In the genomic region with DNA sequence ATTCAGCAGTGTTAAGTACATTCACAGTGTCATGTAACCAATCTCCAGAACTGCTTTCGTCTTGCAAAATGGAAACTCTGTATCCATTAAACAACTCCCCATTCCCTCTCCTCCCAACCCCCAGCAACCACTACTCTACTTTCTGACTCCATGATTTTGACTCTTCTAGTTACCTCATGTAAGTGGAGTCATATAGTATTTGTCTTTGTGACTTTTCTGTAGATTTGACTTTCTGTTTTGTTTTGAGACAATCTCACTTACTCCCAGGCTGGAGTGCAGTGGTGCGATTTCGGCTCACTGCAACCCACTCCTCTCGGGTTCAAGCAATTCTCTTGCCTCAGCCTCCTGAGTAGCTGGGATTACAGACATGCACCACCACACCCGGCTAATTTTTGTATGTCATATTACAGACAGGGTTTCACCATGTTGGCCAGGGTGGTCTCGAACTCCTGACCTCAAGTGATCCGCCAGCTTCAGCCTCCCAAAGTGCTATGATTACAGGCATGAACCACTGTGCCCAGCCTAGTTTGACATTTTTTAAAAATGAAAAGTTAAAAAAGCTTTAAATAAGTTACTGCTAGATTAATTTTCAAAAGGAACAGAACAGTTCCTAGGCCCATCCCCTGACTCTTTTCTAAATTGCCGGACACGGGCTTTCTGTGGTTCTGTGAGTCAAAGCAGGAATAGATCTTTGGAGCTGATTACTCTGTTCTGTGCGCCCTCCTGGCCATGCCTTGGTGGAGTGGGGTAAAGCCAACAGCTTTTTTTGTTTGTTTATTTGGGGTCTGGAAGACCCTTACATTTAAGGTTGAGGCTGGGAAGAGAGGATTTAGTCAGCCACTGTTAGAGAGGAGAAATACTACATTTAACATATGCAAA, we compare ENCODE assay signal across 35 cellular contexts.
"Had no signal": no experiment of that assay in that cellular context is flagged by ENCODE, and none has a peak within 500 bp of the region (broad histone marks: within the 10 kb centered on the region; RNA-seq: fewer than 3 reads in every experiment).

No MANE protein-coding gene starts in this region.

- ATAC-seq: activated CD4-positive, CD25-positive, alpha-beta regulatory T cell treated with anti-CD3 and anti-CD28 coated beads, Interleukin-2, amount 50 U/mL, for 24 hours; activated CD8-positive, alpha-beta memory T cell treated with anti-CD3 and anti-CD28 coated beads, Interleukin-2, amount 10 ng/mL, durations not matched to agents 7 days and 5 days; activated CD8-positive, alpha-beta T cell treated with anti-CD3 and anti-CD28 coated beads, Interleukin-2, amount 10 ng/mL, durations not matched to agents 7 days and 5 days; body of pancreas; gastrocnemius medialis; left colon; sciatic nerve; stimulated activated memory B cell treated with anti-CD40 and anti-IgM and Interleukin-4, amounts not matched to agents 10 μg/mL and 1 μg/mL and 100 μg/mL, for 72 hours had no signal

- H3K36me3 Mint-ChIP-seq: activated CD8-positive, alpha-beta memory T cell treated with anti-CD3 and anti-CD28 coated beads, Interleukin-2, amount 10 ng/mL, durations not matched to agents 7 days and 5 days had no signal

- DNase-seq: activated CD8-positive, alpha-beta memory T cell treated with anti-CD3 and anti-CD28 coated beads, Interleukin-2, amount 10 ng/mL, durations not matched to agents 7 days and 5 days; activated CD8-positive, alpha-beta T cell treated with anti-CD3 and anti-CD28 coated beads, Interleukin-2, amount 10 ng/mL, durations not matched to agents 7 days and 5 days; activated effector memory CD4-positive, alpha-beta T cell treated with Interleukin-2 at 50 U/mL for 16 hours; activated naive CD4-positive, alpha-beta T cell treated with Interleukin-2 at 50 U/mL for 16 hours; activated T-cell treated with anti-CD3 and anti-CD28 coated beads, Interleukin-2, amount 50 U/mL, for 48 hours; aorta; body of pancreas; cerebellar nuclear complex; colonic mucosa; effector CD8-positive, alpha-beta T cell; erythroblast; gastrocnemius medialis; glutamatergic neuron; kidney; left colon; mammary epithelial cell; ovary; retina; stimulated activated CD4-positive, alpha-beta T cell treated with anti-CD3 and anti-CD28 coated beads, Interleukin-4, amount 100 ng/mL, for 24 hours; stomach; T1000; thyroid gland; upper lobe of left lung; WERI-Rb-1 had no signal

- H3K4me3 Mint-ChIP-seq: activated CD8-positive, alpha-beta memory T cell treated with anti-CD3 and anti-CD28 coated beads, Interleukin-2, amount 10 ng/mL, durations not matched to agents 7 days and 5 days; activated CD8-positive, alpha-beta T cell treated with anti-CD3 and anti-CD28 coated beads, Interleukin-2, amount 10 ng/mL, durations not matched to agents 7 days and 5 days; activated naive CD8-positive, alpha-beta T cell; nephron; stimulated activated memory B cell treated with anti-CD40 and anti-IgM and Interleukin-4, amounts not matched to agents 10 μg/mL and 1 μg/mL and 100 μg/mL, for 72 hours; T-helper 1 cell treated with Interleukin-12 subunit alpha and Interleukin-12 subunit beta and Interleukin-4 antibody, amounts not matched to agents 30 μg/mL and 1 μg/mL, for 36 hours had no signal

- H3K9me3 ChIP-seq: body of pancreas, colonic mucosa, gastrocnemius medialis, neutrophil, ovary, prostate gland, stomach, thyroid gland, upper lobe of left lung, vagina had no signal

- H3K9me3 Mint-ChIP-seq: nephron; stimulated activated memory B cell treated with anti-CD40 and anti-IgM and Interleukin-4, amounts not matched to agents 10 μg/mL and 1 μg/mL and 100 μg/mL, for 72 hours; T-helper 1 cell treated with Interleukin-12 subunit alpha and Interleukin-12 subunit beta and Interleukin-4 antibody, amounts not matched to agents 30 μg/mL and 1 μg/mL, for 36 hours had no signal

- H3K36me3 ChIP-seq: colonic mucosa, gastrocnemius medialis, neutrophil, ovary, prostate gland, vagina, WERI-Rb-1 had no signal

- H3K27me3 Mint-ChIP-seq: stimulated activated memory B cell treated with anti-CD40 and anti-IgM and Interleukin-4, amounts not matched to agents 10 μg/mL and 1 μg/mL and 100 μg/mL, for 72 hours had no signal

- H3K27me3 ChIP-seq: body of pancreas, colonic mucosa, gastrocnemius medialis, hepatocyte, ovary, stomach, thyroid gland, upper lobe of left lung, vagina had no signal

- H3K4me3 ChIP-seq: body of pancreas, colonic mucosa, gastrocnemius medialis, hepatocyte, ovary, prostate gland, skin epidermis, stomach, thyroid gland, upper lobe of left lung, vagina had no signal

- H3K4me1 Mint-ChIP-seq: stimulated activated memory B cell treated with anti-CD40 and anti-IgM and Interleukin-4, amounts not matched to agents 10 μg/mL and 1 μg/mL and 100 μg/mL, for 72 hours had no signal

- H3K27ac Mint-ChIP-seq: activated CD8-positive, alpha-beta memory T cell treated with anti-CD3 and anti-CD28 coated beads, Interleukin-2, amount 10 ng/mL, durations not matched to agents 7 days and 5 days; activated CD8-positive, alpha-beta T cell treated with anti-CD3 and anti-CD28 coated beads, Interleukin-2, amount 10 ng/mL, durations not matched to agents 7 days and 5 days; activated naive CD8-positive, alpha-beta T cell; nephron; stimulated activated memory B cell treated with anti-CD40 and anti-IgM and Interleukin-4, amounts not matched to agents 10 μg/mL and 1 μg/mL and 100 μg/mL, for 72 hours; T-helper 1 cell treated with Interleukin-12 subunit alpha and Interleukin-12 subunit beta and Interleukin-4 antibody, amounts not matched to agents 30 μg/mL and 1 μg/mL, for 36 hours had no signal

- H3K4me1 ChIP-seq: body of pancreas, colonic mucosa, prostate gland, stomach, thyroid gland, vagina had no signal
